ENCODE assay signal across 12 cellular contexts in genomic region chr12:27952510-27952909, GRCh38. TPM values are rescaled to one million over a fixed set of nuclear protein-coding genes. Genes with fewer than 3 reads are reported as not detected.
"Had no signal": no experiment of that assay in that cellular context is flagged by ENCODE, and none has a peak within 500 bp of the region (broad histone marks: within the 10 kb centered on the region; RNA-seq: fewer than 3 reads in every experiment).

No MANE protein-coding gene starts in this region.

- ATAC-seq: activated CD4-positive, CD25-positive, alpha-beta regulatory T cell treated with anti-CD3 and anti-CD28 coated beads, Interleukin-2, amount 50 U/mL, for 24 hours; activated T-cell treated with anti-CD3 and anti-CD28 coated beads, Interleukin-2, amount 50 U/mL, for 4 hours; left lobe of liver; pancreas; T-helper 17 cell had no signal

- H3K9me3 ChIP-seq: esophagus squamous epithelium, pancreas had no signal

- DNase-seq: activated CD4-positive, alpha-beta memory T cell treated with anti-CD3 and anti-CD28 coated beads for 36 hours; activated naive CD8-positive, alpha-beta T cell treated with anti-CD3 and anti-CD28 coated beads, Interleukin-2, amount 10 ng/mL, durations not matched to agents 7 days and 5 days; activated T-cell treated with anti-CD3 and anti-CD28 coated beads, Interleukin-2, amount 50 U/mL, for 4 hours; aorta; dorsolateral prefrontal cortex; esophagus squamous epithelium; foreskin fibroblast; pancreas; T-helper 17 cell had no signal

- H3K4me1 ChIP-seq: esophagus squamous epithelium, pancreas had no signal

- H3K27me3 ChIP-seq: esophagus squamous epithelium, pancreas had no signal

- H3K27ac ChIP-seq: dorsolateral prefrontal cortex, esophagus squamous epithelium, pancreas, skin epidermis had no signal

- H3K4me3 ChIP-seq: dorsolateral prefrontal cortex, esophagus squamous epithelium, pancreas, skin epidermis had no signal

- H3K36me3 ChIP-seq: esophagus squamous epithelium, pancreas had no signal

RNA-seq across cellular contexts. Expression of gene PTHLH, which starts 20.0 kb away (rescaled TPM):
- total RNA-seq: activated naive CD8-positive, alpha-beta T cell treated with anti-CD3 and anti-CD28 coated beads, Interleukin-2, amount 10 ng/mL, durations not matched to agents 7 days and 5 days; T-helper 17 cell had no signal
